ENCODE assay signal across 1 cellular context in the genomic region with DNA sequence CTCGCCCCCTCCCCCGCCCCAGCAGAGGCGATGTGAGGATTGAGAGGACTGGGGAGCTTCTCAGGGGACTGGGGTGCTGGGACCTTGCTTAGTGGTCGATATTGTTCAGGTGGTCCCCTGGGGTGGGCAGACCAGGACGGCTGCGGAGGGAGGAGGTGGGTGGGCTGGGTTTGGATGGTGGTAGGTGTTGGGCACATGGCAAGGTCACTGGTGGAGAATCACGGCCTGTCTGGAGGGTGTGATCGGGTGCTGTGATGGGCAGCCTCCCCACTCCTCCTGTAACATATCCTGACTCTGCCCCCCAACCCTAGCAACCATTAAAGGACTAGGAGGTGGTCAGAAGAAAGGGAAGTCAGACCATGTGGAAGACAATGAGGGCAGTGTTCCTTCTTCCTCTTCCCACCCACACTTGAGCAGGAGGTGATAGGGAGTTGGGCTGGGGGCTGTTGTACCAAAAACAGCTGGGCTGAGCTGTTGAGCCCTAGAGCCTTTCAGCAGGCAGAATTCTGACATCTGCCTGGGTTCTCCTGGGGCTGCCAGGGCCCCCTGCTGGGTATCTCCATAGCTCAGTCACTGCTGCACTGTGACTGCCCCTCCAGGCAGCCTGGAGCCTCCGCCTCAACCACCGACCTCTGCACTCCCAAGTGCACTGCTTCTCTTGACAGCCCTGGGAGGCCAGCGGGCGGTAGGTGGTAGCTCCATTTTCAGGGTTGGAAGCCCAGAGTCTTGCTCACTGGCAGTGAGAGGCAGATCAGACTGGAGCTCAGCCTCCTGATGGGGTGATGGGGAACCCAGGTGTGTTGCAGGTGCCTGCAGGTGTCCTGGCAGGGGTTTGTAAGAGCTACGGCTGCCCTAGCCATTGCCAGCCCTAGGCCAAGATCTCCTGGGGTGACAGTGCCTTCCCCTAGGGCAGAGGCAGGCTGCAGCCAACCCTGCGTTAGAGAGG.
TF ChIP-seq lines count a peak whose summit lies in the region.

No MANE protein-coding gene starts in this region.

TF ChIP-seq in HepG2, 621 proteins besides CTCF, POLR2A, EP300 and RAD21:
- TF ChIP-seq NFE2 (CRISPR knock-in tag; IDR thresholded peaks at IDR 0.05): no peak
- peak; percentile 37 for TF ChIP-seq AGO2 (optimal IDR thresholded peaks at IDR 0.05; ENCODE audit: low read depth, low read length)
- no peak for TF ChIP-seq XBP1 (CRISPR knock-in tag; IDR thresholded peaks at IDR 0.05)
- no peak for TF ChIP-seq ZNF7 (CRISPR knock-in tag; IDR thresholded peaks at IDR 0.05)
- TF ChIP-seq SOX6 (IDR thresholded peaks at IDR 0.05): no peak
- no peak for TF ChIP-seq SOX6 (CRISPR knock-in tag; IDR thresholded peaks at IDR 0.05)
- TF ChIP-seq ZNF772 (CRISPR knock-in tag; IDR thresholded peaks at IDR 0.05): no peak
- TF ChIP-seq, protein P1, sequence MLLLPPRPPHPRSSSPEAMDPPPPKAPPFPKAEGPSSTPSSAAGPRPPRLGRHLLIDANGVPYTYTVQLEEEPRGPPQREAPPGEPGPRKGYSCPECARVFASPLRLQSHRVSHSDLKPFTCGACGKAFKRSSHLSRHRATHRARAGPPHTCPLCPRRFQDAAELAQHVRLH (CRISPR knock-in tag; IDR thresholded peaks at IDR 0.05; ENCODE audit: borderline replicate concordance, low read depth): 0 out of 2 replicates have a peak, but pooled peaks have one; percentile 42
- TF ChIP-seq FOXC1 (CRISPR knock-in tag; IDR thresholded peaks at IDR 0.05; ENCODE audit: borderline replicate concordance): 0 out of 2 replicates have a peak, but pooled peaks have one; percentile 31
- no peak for TF ChIP-seq MIXL1 (CRISPR knock-in tag; IDR thresholded peaks at IDR 0.05)
- no peak for TF ChIP-seq DNMT3B (CRISPR knock-in tag; conservative IDR thresholded peaks at IDR 0.05)
- TF ChIP-seq ARID3A (IDR thresholded peaks at IDR 0.05; ENCODE audit: low read depth, low read length): no peak
- TF ChIP-seq ZNF724P (CRISPR knock-in tag; IDR thresholded peaks at IDR 0.05; ENCODE audit: borderline replicate concordance): no peak
- TF ChIP-seq TAF15 (IDR thresholded peaks at IDR 0.05; ENCODE audit: low read depth, low read length, poor library complexity, severe bottlenecking): no peak
- TF ChIP-seq KDM5B (CRISPR knock-in tag; IDR thresholded peaks at IDR 0.05; ENCODE audit: borderline replicate concordance): no peak
- TF ChIP-seq RXRA (CRISPR knock-in tag; IDR thresholded peaks at IDR 0.05): 0 out of 2 replicates have a peak, but pooled peaks have one; percentile 18
- TF ChIP-seq ZSCAN30 (CRISPR knock-in tag; IDR thresholded peaks at IDR 0.05): no peak
- TF ChIP-seq, protein P2, sequence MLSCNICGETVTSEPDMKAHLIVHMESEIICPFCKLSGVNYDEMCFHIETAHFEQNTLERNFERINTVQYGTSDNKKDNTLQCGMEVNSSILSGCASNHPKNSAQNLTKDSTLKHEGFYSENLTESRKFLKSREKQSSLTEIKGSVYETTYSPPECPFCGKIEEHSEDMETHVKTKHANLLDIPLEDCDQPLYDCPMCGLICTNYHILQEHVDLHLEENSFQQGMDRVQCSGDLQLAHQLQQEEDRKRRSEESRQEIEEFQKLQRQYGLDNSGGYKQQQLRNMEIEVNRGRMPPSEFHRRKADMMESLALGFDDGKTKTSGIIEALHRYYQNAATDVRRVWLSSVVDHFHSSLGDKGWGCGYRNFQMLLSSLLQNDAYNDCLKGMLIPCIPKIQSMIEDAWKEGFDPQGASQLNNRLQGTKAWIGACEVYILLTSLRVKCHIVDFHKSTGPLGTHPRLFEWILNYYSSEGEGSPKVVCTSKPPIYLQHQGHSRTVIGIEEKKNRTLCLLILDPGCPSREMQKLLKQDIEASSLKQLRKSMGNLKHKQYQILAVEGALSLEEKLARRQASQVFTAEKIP (CRISPR knock-in tag; IDR thresholded peaks at IDR 0.05; ENCODE audit: borderline replicate concordance): no peak
- TF ChIP-seq, protein P3, sequence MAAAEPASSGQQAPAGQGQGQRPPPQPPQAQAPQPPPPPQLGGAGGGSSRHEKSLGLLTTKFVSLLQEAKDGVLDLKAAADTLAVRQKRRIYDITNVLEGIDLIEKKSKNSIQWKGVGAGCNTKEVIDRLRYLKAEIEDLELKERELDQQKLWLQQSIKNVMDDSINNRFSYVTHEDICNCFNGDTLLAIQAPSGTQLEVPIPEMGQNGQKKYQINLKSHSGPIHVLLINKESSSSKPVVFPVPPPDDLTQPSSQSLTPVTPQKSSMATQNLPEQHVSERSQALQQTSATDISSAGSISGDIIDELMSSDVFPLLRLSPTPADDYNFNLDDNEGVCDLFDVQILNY (CRISPR knock-in tag; conservative IDR thresholded peaks at IDR 0.05): no peak
- no peak for TF ChIP-seq MXI1 (IDR thresholded peaks at IDR 0.05; ENCODE audit: borderline replicate concordance, low read depth, low read length)
- TF ChIP-seq NCOR1 (IDR thresholded peaks at IDR 0.05; ENCODE audit: borderline replicate concordance, low read length): no peak
- no peak for TF ChIP-seq ARID4A (CRISPR knock-in tag; IDR thresholded peaks at IDR 0.05; ENCODE audit: borderline replicate concordance)
- TF ChIP-seq MATR3 (CRISPR knock-in tag; IDR thresholded peaks at IDR 0.05): no peak
